ENCODE assay signal across 24 cellular contexts in the genomic region with DNA sequence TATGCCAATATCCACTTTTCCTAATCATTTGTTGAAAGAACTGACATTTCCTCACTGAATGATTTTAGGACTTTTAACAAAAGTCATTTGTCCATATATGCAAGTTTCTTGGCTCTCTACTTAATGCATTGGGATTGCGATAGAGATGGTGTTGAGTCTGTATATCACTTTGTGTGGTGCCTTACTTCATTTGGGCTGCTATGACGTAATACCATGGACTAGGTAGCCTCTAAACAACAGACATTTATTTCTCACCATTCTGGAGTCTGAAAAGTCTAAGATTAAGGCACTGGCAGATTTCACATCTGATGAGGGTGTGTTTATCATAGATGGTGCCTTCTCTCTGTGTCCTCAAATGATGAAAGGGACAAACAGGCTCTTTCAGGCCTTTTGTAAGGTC.
DNase-seq lines count a peak whose midpoint lies in the region; ATAC-seq, FAIRE-seq and TF ChIP-seq lines count a peak whose summit lies in the region.
"Had no signal": no experiment of that assay in that cellular context is flagged by ENCODE, and none has a peak within 500 bp of the region (broad histone marks: within the 10 kb centered on the region; RNA-seq: fewer than 3 reads in every experiment).

No MANE protein-coding gene starts in this region.

- POLR2A ChIA-PET in HEK293 (lab: Yijun Ruan, JAX): no interaction called here
- POLR2A ChIA-PET in IMR-90 (lab: Charles Lee; ENCODE audit: unreplicated experiment): no interaction called here
- POLR2A ChIA-PET in H1 (lab: Charles Lee; ENCODE audit: partially characterized antibody): no interaction called here

- H3K79me1 ChIP-seq in IMR-90 (ENCODE audit: low read depth in 1 of 2, low read length in 2 of 2) (no peaks in the 10 kb centered on the region), H1 (ENCODE audit: low read depth, low read length) (no peaks in the 10 kb centered on the region)

- H3K4me3 ChIP-seq in HEK293 (ENCODE audit: low read depth, low read length) (no peak overlapping the region), IMR-90 (ENCODE audit: insufficient read depth, low read depth, low read length) (no peak overlapping the region), H1 (ENCODE audit: extremely low read depth in 1 of 4, insufficient read depth in 2 of 4, low read depth in 3 of 4, low read length in 4 of 4) (no peak overlapping the region), pancreas (no peak overlapping the region)
- H3K4me3 ChIP-seq: BLaER1, GM12878 had no signal

- H2AFZ ChIP-seq in IMR-90 (replicated peaks; ENCODE audit: low read length, poor library complexity) (no peak overlapping the region), H1 (ENCODE audit: low read length) (no peak overlapping the region)

- no peak overlapping the region for H3K9ac ChIP-seq in IMR-90 (ENCODE audit: low read depth, low read length)
- H3K9ac ChIP-seq in H1 (replicated peaks in 1 of 4; ENCODE audit: extremely low read depth in 1 of 4, low read depth in 3 of 4, low read length in 3 of 4): no peak overlapping the region
- H3K9ac ChIP-seq: BLaER1 had no signal

- H3K4ac ChIP-seq in IMR-90 (ENCODE audit: low read depth, low read length): no peak overlapping the region
- no peak overlapping the region for H3K4ac ChIP-seq in H1 (replicated peaks; ENCODE audit: insufficient read length, low read depth, low read length)

- no peaks in the 10 kb centered on the region for H3K4me1 ChIP-seq in HEK293 (ENCODE audit: control insufficient read depth, insufficient read depth, low read length)
- no peaks in the 10 kb centered on the region for H3K4me1 ChIP-seq in IMR-90 (ENCODE audit: control insufficient read depth, insufficient read depth, low read length)
- H3K4me1 ChIP-seq in H1 (replicated peaks in 1 of 4; ENCODE audit: control insufficient read depth in 3 of 4, insufficient read depth in 4 of 4, low read length in 3 of 4): peaks cover 0 to 3% (median 1%) of the 10 kb centered on the region in 4 experiments; a peak in 2 of 7 replicates
- no peaks in the 10 kb centered on the region for H3K4me1 ChIP-seq in pancreas
- H3K4me1 ChIP-seq: BLaER1 had no signal

- H2BK20ac ChIP-seq in IMR-90 (ENCODE audit: low read depth, low read length) (no peak overlapping the region), H1 (ENCODE audit: low read length) (no peak overlapping the region)

- no peak for TF ChIP-seq EP300 in H1 (IDR thresholded peaks at IDR 0.05; ENCODE audit: borderline replicate concordance in 1 of 2, low read depth in 2 of 2, low read length in 2 of 2)

- H3K4me2 ChIP-seq in IMR-90 (ENCODE audit: low read depth, low read length) (no peak overlapping the region), H1 (ENCODE audit: insufficient read depth in 1 of 2, low read depth in 2 of 2, low read length in 2 of 2) (no peak overlapping the region)
- H3K4me2 ChIP-seq: BLaER1 had no signal

- dilution Hi-C loops in IMR-90 (cut with HindIII; ENCODE audit: low sequenced_read_pairs, unreplicated experiment): no loop called here

- intact Hi-C loops in IMR-90 (cut with micrococcal nuclease) (no loop called here), pancreas (cut with DNase I) (no loop called here)

- H3K14ac ChIP-seq in IMR-90 (replicated peaks; ENCODE audit: low read depth, low read length): no peak overlapping the region
- no peak overlapping the region for H3K14ac ChIP-seq in H1 (ENCODE audit: insufficient read length)

- H2AK5ac ChIP-seq in IMR-90 (ENCODE audit: low read depth, low read length) (no peak overlapping the region), H1 (ENCODE audit: low read depth, low read length) (no peak overlapping the region)

- H3K56ac ChIP-seq in IMR-90 (ENCODE audit: extremely low read depth, insufficient read depth, low read length) (no peak overlapping the region), H1 (replicated peaks; ENCODE audit: insufficient read length, low read depth, low read length) (no peak overlapping the region)

- no peak overlapping the region for H2BK15ac ChIP-seq in IMR-90 (ENCODE audit: low read depth, low read length)
- H2BK15ac ChIP-seq in H1 (ENCODE audit: low read length): no peak overlapping the region

- no peak for TF ChIP-seq POLR2A in IMR-90 (IDR thresholded peaks at IDR 0.05; ENCODE audit: low read depth, low read length)
- no peak for TF ChIP-seq POLR2A in H1 (IDR thresholded peaks at IDR 0.05; ENCODE audit: control extremely low read depth in 1 of 2, low read depth in 2 of 2, low read length in 2 of 2)

- H3K36me3 ChIP-seq in HEK293 (ENCODE audit: control insufficient read depth in 2 of 2, insufficient read depth in 1 of 2, low read length in 2 of 2) (no peaks in the 10 kb centered on the region), IMR-90 (ENCODE audit: control insufficient read depth, insufficient read depth, low read length) (no peaks in the 10 kb centered on the region), H1 (ENCODE audit: control insufficient read depth in 2 of 4, insufficient read depth in 4 of 4, low read length in 3 of 4) (no peaks in the 10 kb centered on the region), pancreas (no peaks in the 10 kb centered on the region)
- H3K36me3 ChIP-seq: BE2C, BLaER1 had no signal

- no peak for TF ChIP-seq RAD21 in IMR-90 (IDR thresholded peaks at IDR 0.05; ENCODE audit: low read length)
- no peak for TF ChIP-seq RAD21 in H1 (IDR thresholded peaks at IDR 0.05 in 1 of 2, conservative IDR thresholded peaks at IDR 0.05 in 1 of 2; ENCODE audit: low read depth in 2 of 2, low read length in 2 of 2)

- WGBS in IMR-90 (ENCODE audit: extremely low coverage in 2 of 2, insufficient read length in 1 of 2), 2 experiments: no CpG with 5 or more reads among the region's 2 CpGs
- WGBS in H1 (ENCODE audit: extremely low coverage in 1 of 2, insufficient coverage in 1 of 2, insufficient read length in 1 of 2, insufficient replicate concordance in 2 of 2, low coverage in 1 of 2, low lambda C conversion rate in 2 of 2, missing lambda C conversion rate in 1 of 2), 2 experiments: 100% methylated on average over 2 of the region's 2 CpGs; no CpG with 5 or more reads in 1 of the 2 experiments
- 72 to 86% methylated on average over 2 of the region's 2 CpGs for WGBS in pancreas, 2 donors

- H4K20me1 ChIP-seq in IMR-90 (ENCODE audit: insufficient read depth, low read length): no peaks in the 10 kb centered on the region
- H4K20me1 ChIP-seq in H1 (replicated peaks in 1 of 2; ENCODE audit: control insufficient read depth in 1 of 2, insufficient read depth in 2 of 2, low read length in 2 of 2): no peaks in the 10 kb centered on the region
- H4K20me1 ChIP-seq: BLaER1 had no signal

- no peak overlapping the region for H2BK12ac ChIP-seq in H1 (ENCODE audit: low read depth, low read length)

- H3K9me3 ChIP-seq in HEK293 (ENCODE audit: control insufficient read depth, insufficient read depth, low read depth, low read length) (no peaks in the 10 kb centered on the region), IMR-90 (ENCODE audit: control insufficient read depth, insufficient read depth, low read length) (peaks cover 10% of the 10 kb centered on the region), H1 (ENCODE audit: insufficient read depth in 2 of 2, low read depth in 1 of 2, low read length in 1 of 2) (no peaks in the 10 kb centered on the region), pancreas (no peaks in the 10 kb centered on the region)
- H3K9me3 ChIP-seq: BE2C, BLaER1 had no signal

- H4K91ac ChIP-seq in IMR-90 (ENCODE audit: insufficient read depth, low read depth, low read length) (no peak overlapping the region), H1 (replicated peaks; ENCODE audit: insufficient read length, low read length) (no peak overlapping the region)

- in situ Hi-C loops in IMR-90 (cut with MboI; ENCODE audit: low sequenced_read_pairs): no loop called here

- H3K27ac ChIP-seq in HEK293 (ENCODE audit: extremely low read depth, low read depth, low read length) (no peak overlapping the region), IMR-90 (ENCODE audit: insufficient read depth, low read length) (no peak overlapping the region), H1 (ENCODE audit: low read depth, low read length) (no peak overlapping the region), pancreas (no peak overlapping the region)
- H3K27ac ChIP-seq: BLaER1 had no signal

- no peak for ATAC-seq in IMR-90 (ENCODE audit: low read depth)
- no peak for ATAC-seq in pancreas
- ATAC-seq: GM12878 had no signal

- no peak overlapping the region for H4K8ac ChIP-seq in IMR-90 (ENCODE audit: low read depth in 2 of 2, low read length in 2 of 2)
- H4K8ac ChIP-seq in H1 (ENCODE audit: extremely low read depth, insufficient read depth, low read length): no peak overlapping the region

- no peaks in the 10 kb centered on the region for H3K23me2 ChIP-seq in H1 (ENCODE audit: low read depth, low read length)

- no peak overlapping the region for H2BK5ac ChIP-seq in IMR-90 (ENCODE audit: low read depth, low read length, poor library complexity, severe bottlenecking)
- H2BK5ac ChIP-seq in H1 (ENCODE audit: low read depth, low read length): no peak overlapping the region

- H2AK9ac ChIP-seq in IMR-90 (replicated peaks; ENCODE audit: low read depth, low read length, poor library complexity): no peak overlapping the region

- H3K23ac ChIP-seq in IMR-90 (ENCODE audit: low read depth, low read length): no peak overlapping the region
- no peak overlapping the region for H3K23ac ChIP-seq in H1 (ENCODE audit: insufficient read length)

- FAIRE-seq in H1 (lab: Jason Lieb, UNC): no peak
- no peak for FAIRE-seq in pancreas (lab: Jason Lieb, UNC)
- FAIRE-seq: GM12878, GM12892, GM18507 had no signal

- DNase-seq in IMR-90: no peak
- DNase-seq in H1 (ENCODE audit: low read depth in 1 of 2, low spot score in 2 of 2): no peak
- no peak for DNase-seq in pancreas
- no peak for DNase-seq in KG1 (lab: John Stamatoyannopoulos, UW)
- DNase-seq: 8988T; ACHN; BE2C; C1 segment of cervical spinal cord; CD4-positive, alpha-beta memory T cell; CD4-positive, CD25-positive, alpha-beta regulatory T cell; CD8-positive, alpha-beta memory T cell; COR-L47; DMS 273 treated with DMSO at 0.1 percent for 48 hours; DMS153; DMS53; DMS79; DND-41; EL; GDM1 had no signal

- no TSS peak for BruUV-seq in IMR-90 (replicated peaks; lab: Mats Ljungman, UMichigan)

- TF ChIP-seq CTCF in HEK293 (tag by site-specific recombination; IDR thresholded peaks at IDR 0.05): no peak
- TF ChIP-seq CTCF in IMR-90 (conservative IDR thresholded peaks at IDR 0.05; ENCODE audit: low read depth, low read length): no peak
- TF ChIP-seq CTCF in H1 (IDR thresholded peaks at IDR 0.05; ENCODE audit: control extremely low read depth in 1 of 3, insufficient read depth in 1 of 3, low read depth in 1 of 3, low read length in 3 of 3): no peak
- no peak for TF ChIP-seq CTCF in pancreas (IDR thresholded peaks at IDR 0.05)

- H4K5ac ChIP-seq in IMR-90 (ENCODE audit: low read depth, low read length): no peak overlapping the region
- no peak overlapping the region for H4K5ac ChIP-seq in H1 (ENCODE audit: insufficient read length, low read depth, low read length)

- CTCF ChIA-PET in HEK293 (lab: Yijun Ruan, JAX) (no interaction called here), IMR-90 (lab: Yijun Ruan, JAX) (no interaction called here), H1 (lab: Charles Lee; ENCODE audit: partially characterized antibody) (no interaction called here)

- H3K18ac ChIP-seq in IMR-90 (ENCODE audit: low read depth, low read length) (no peak overlapping the region), H1 (ENCODE audit: extremely low read depth, low read length) (no peak overlapping the region)

- no peaks in the 10 kb centered on the region for H3K9me1 ChIP-seq in IMR-90 (ENCODE audit: insufficient read depth, low read length)

- H2BK120ac ChIP-seq in IMR-90 (ENCODE audit: low read depth, low read length): no peak overlapping the region
- no peak overlapping the region for H2BK120ac ChIP-seq in H1 (replicated peaks; ENCODE audit: low read depth, low read length)

- H3K79me2 ChIP-seq in H1 (ENCODE audit: control insufficient read depth in 1 of 2, insufficient read depth in 2 of 2, low read length in 2 of 2): no peaks in the 10 kb centered on the region

- H3K27me3 ChIP-seq in IMR-90 (ENCODE audit: control insufficient read depth, insufficient read depth, low read length) (no peaks in the 10 kb centered on the region), H1 (replicated peaks in 1 of 4; ENCODE audit: control insufficient read depth in 3 of 4, extremely low read depth in 1 of 4, insufficient read depth in 3 of 4, low read length in 3 of 4) (no peaks in the 10 kb centered on the region), pancreas (no peaks in the 10 kb centered on the region)
- H3K27me3 ChIP-seq: BE2C, BLaER1 had no signal
